Comparison of ENCODE assay signal across 1 cellular context in genomic region chr7:112448891-112449290, GRCh38.
TF ChIP-seq lines count a peak whose summit lies in the region.

No MANE protein-coding gene starts in this region.

TF ChIP-seq in HepG2, 621 proteins besides CTCF, POLR2A, EP300 and RAD21:
- no peak for TF ChIP-seq U2AF2 (IDR thresholded peaks at IDR 0.05; ENCODE audit: low read depth, low read length)
- TF ChIP-seq HMGA1 (CRISPR knock-in tag; conservative IDR thresholded peaks at IDR 0.05) = no peak
- TF ChIP-seq EZH2 (conservative IDR thresholded peaks at IDR 0.05; ENCODE audit: low read depth, low read length) = no peak
- no peak for TF ChIP-seq ZNF234 (CRISPR knock-in tag; conservative IDR thresholded peaks at IDR 0.05)
- TF ChIP-seq IKZF4 (CRISPR knock-in tag; IDR thresholded peaks at IDR 0.05; ENCODE audit: borderline replicate concordance, low read depth, not compliant biosample characterization) = no peak
- TF ChIP-seq RBM22 (optimal IDR thresholded peaks at IDR 0.05; ENCODE audit: low read length) = no peak
- TF ChIP-seq, protein P1, sequence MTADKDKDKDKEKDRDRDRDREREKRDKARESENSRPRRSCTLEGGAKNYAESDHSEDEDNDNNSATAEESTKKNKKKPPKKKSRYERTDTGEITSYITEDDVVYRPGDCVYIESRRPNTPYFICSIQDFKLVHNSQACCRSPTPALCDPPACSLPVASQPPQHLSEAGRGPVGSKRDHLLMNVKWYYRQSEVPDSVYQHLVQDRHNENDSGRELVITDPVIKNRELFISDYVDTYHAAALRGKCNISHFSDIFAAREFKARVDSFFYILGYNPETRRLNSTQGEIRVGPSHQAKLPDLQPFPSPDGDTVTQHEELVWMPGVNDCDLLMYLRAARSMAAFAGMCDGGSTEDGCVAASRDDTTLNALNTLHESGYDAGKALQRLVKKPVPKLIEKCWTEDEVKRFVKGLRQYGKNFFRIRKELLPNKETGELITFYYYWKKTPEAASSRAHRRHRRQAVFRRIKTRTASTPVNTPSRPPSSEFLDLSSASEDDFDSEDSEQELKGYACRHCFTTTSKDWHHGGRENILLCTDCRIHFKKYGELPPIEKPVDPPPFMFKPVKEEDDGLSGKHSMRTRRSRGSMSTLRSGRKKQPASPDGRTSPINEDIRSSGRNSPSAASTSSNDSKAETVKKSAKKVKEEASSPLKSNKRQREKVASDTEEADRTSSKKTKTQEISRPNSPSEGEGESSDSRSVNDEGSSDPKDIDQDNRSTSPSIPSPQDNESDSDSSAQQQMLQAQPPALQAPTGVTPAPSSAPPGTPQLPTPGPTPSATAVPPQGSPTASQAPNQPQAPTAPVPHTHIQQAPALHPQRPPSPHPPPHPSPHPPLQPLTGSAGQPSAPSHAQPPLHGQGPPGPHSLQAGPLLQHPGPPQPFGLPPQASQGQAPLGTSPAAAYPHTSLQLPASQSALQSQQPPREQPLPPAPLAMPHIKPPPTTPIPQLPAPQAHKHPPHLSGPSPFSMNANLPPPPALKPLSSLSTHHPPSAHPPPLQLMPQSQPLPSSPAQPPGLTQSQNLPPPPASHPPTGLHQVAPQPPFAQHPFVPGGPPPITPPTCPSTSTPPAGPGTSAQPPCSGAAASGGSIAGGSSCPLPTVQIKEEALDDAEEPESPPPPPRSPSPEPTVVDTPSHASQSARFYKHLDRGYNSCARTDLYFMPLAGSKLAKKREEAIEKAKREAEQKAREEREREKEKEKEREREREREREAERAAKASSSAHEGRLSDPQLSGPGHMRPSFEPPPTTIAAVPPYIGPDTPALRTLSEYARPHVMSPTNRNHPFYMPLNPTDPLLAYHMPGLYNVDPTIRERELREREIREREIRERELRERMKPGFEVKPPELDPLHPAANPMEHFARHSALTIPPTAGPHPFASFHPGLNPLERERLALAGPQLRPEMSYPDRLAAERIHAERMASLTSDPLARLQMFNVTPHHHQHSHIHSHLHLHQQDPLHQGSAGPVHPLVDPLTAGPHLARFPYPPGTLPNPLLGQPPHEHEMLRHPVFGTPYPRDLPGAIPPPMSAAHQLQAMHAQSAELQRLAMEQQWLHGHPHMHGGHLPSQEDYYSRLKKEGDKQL (CRISPR knock-in tag; IDR thresholded peaks at IDR 0.05; ENCODE audit: low read depth) = no peak
- TF ChIP-seq, protein P2, sequence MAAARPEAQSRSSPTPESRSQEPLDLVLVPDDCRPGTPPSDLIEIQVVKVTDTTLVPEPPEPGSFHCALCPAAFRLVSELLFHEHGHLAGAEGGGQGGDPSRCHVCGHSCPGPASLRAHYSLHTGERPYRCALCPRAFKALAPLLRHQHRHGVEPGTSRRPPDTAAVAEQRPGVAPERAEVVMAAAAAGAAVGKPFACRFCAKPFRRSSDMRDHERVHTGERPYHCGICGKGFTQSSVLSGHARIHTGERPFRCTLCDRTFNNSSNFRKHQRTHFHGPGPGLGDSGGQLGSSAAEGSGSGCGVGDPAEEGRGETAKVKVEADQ (CRISPR knock-in tag; IDR thresholded peaks at IDR 0.05; ENCODE audit: borderline replicate concordance) = no peak
- TF ChIP-seq ZNF564 (CRISPR knock-in tag; IDR thresholded peaks at IDR 0.05) = no peak
- TF ChIP-seq CENPX (CRISPR knock-in tag; IDR thresholded peaks at IDR 0.05) = no peak
TF ChIP-seq in HepG2: peak in this region for 0.
